ENCODE assay signal across 18 cellular contexts in genomic region chr9:123483191-123483803, GRCh38.
"Had no signal": no experiment of that assay in that cellular context is flagged by ENCODE, and none has a peak within 500 bp of the region (broad histone marks: within the 10 kb centered on the region; RNA-seq: fewer than 3 reads in every experiment).

No MANE protein-coding gene starts in this region.

- H3K4me3 ChIP-seq: ascending aorta, gastroesophageal sphincter, lung, neural progenitor cell had no signal

- H3K27ac ChIP-seq: ascending aorta, brain microvascular endothelial cell, gastroesophageal sphincter, neural progenitor cell had no signal

- DNase-seq: activated CD4-positive, alpha-beta memory T cell treated with anti-CD3 and anti-CD28 coated beads for 36 hours; activated CD4-positive, alpha-beta T cell treated with anti-CD3 and anti-CD28 coated beads for 36 hours; activated gamma-delta T cell; activated T-cell treated with anti-CD3 and anti-CD28 coated beads for 4 hours; brain microvascular endothelial cell; central memory CD4-positive, alpha-beta T cell; head of caudate nucleus; naive thymus-derived CD8-positive, alpha-beta T cell; retina; stimulated activated CD4-positive, alpha-beta T cell treated with anti-CD3 and anti-CD28 coated beads, Interleukin-12 subunit alpha, Interleukin-12 subunit beta, amount 100 ng/mL, for 4 hours; stimulated activated CD4-positive, alpha-beta T cell treated with anti-CD3 and anti-CD28 coated beads, Interleukin-4, amount 100 ng/mL, for 4 hours; stimulated activated naive CD8-positive, alpha-beta T cell treated with anti-CD3 and anti-CD28 coated beads, Interleukin-15, Interleukin-2, amounts not matched to agents 100 U/mL and 50 U/mL, for 24 hours; T-helper 1 cell; T-helper 9 cell had no signal

- H3K4me1 ChIP-seq: ascending aorta, gastroesophageal sphincter had no signal

- H3K9me3 ChIP-seq: ascending aorta, gastroesophageal sphincter had no signal

- H3K9ac ChIP-seq: neural progenitor cell had no signal

- ATAC-seq: activated CD4-positive, alpha-beta T cell treated with anti-CD3 and anti-CD28 coated beads for 36 hours; gastroesophageal sphincter; naive thymus-derived CD8-positive, alpha-beta T cell; stimulated activated naive CD8-positive, alpha-beta T cell treated with anti-CD3 and anti-CD28 coated beads, Interleukin-15, Interleukin-2, amounts not matched to agents 100 U/mL and 50 U/mL, for 24 hours had no signal

- H3K27me3 ChIP-seq: ascending aorta, brain microvascular endothelial cell, gastroesophageal sphincter, neural progenitor cell had no signal

- H3K36me3 ChIP-seq: ascending aorta, brain microvascular endothelial cell, gastroesophageal sphincter, neural progenitor cell had no signal
